17 cellular contexts compared by ENCODE assay signal in genomic region chr4:77771566-77771965, GRCh38.
DNase-seq lines count a peak whose midpoint lies in the region; ATAC-seq lines count a peak whose summit lies in the region.
"Had no signal": no experiment of that assay in that cellular context is flagged by ENCODE, and none has a peak within 500 bp of the region (broad histone marks: within the 10 kb centered on the region; RNA-seq: fewer than 3 reads in every experiment).

No MANE protein-coding gene starts in this region.

- H3K36me3 ChIP-seq in HUES6 (ENCODE audit: control insufficient read depth, insufficient read depth, low read length): no peaks in the 10 kb centered on the region
- H3K36me3 ChIP-seq in iPS-18a (ENCODE audit: control insufficient read depth, low read depth, low read length): no peaks in the 10 kb centered on the region

- H3K9me3 Mint-ChIP-seq in activated naive CD8-positive, alpha-beta T cell (ENCODE audit: low read depth): peaks cover 4% of the 10 kb centered on the region
- H3K9me3 Mint-ChIP-seq in activated naive CD8-positive, alpha-beta T cell treated with anti-CD3 and anti-CD28 coated beads, Interleukin-2, amount 50 U/mL, for 24 hours: no peaks in the 10 kb centered on the region
- H3K9me3 Mint-ChIP-seq: CD4-positive, alpha-beta T cell; HFFc6 had no signal

- no peaks in the 10 kb centered on the region for H3K27me3 Mint-ChIP-seq in activated naive CD8-positive, alpha-beta T cell
- H3K27me3 Mint-ChIP-seq in activated naive CD8-positive, alpha-beta T cell treated with anti-CD3 and anti-CD28 coated beads, Interleukin-2, amount 50 U/mL, for 24 hours: no peaks in the 10 kb centered on the region
- H3K27me3 Mint-ChIP-seq: B cell; CD4-positive, alpha-beta T cell; IgD-negative memory B cell had no signal

- no peaks in the 10 kb centered on the region for H3K27me3 ChIP-seq in HUES6 (ENCODE audit: control insufficient read depth, insufficient read depth, low read length)
- no peaks in the 10 kb centered on the region for H3K27me3 ChIP-seq in iPS-18a (ENCODE audit: control insufficient read depth, insufficient read depth, low read length)

- H3K4me1 ChIP-seq in HUES6 (ENCODE audit: control insufficient read depth, insufficient read depth, low read length): peaks cover 15% of the 10 kb centered on the region
- peaks cover 15% of the 10 kb centered on the region for H3K4me1 ChIP-seq in iPS-18a (ENCODE audit: control insufficient read depth, low read depth, low read length)

- H3K9ac ChIP-seq in HUES6 (ENCODE audit: low read length) (no peak overlapping the region), iPS-18a (ENCODE audit: low read length) (no peak overlapping the region)

- H3K4me3 ChIP-seq in HUES6 (ENCODE audit: low read depth, low read length): no peak overlapping the region
- no peak overlapping the region for H3K4me3 ChIP-seq in iPS-18a (ENCODE audit: low read length)

- no peak overlapping the region for H3K4me3 Mint-ChIP-seq in activated naive CD8-positive, alpha-beta T cell
- no peak overlapping the region for H3K4me3 Mint-ChIP-seq in activated naive CD8-positive, alpha-beta T cell treated with anti-CD3 and anti-CD28 coated beads, Interleukin-2, amount 50 U/mL, for 24 hours
- H3K4me3 Mint-ChIP-seq: B cell; CD4-positive, alpha-beta T cell; HFFc6; IgD-negative memory B cell had no signal

- peak overlapping the region; percentile 60 for H3K27ac ChIP-seq in HUES6 (ENCODE audit: low read depth, low read length)
- H3K27ac ChIP-seq in iPS-18a (ENCODE audit: low read length): peak overlapping the region; percentile 64

- H3K27ac Mint-ChIP-seq in activated naive CD8-positive, alpha-beta T cell: peak overlapping the region; percentile 58
- H3K27ac Mint-ChIP-seq in activated naive CD8-positive, alpha-beta T cell treated with anti-CD3 and anti-CD28 coated beads, Interleukin-2, amount 50 U/mL, for 24 hours: no peak overlapping the region
- H3K27ac Mint-ChIP-seq: B cell; CD4-positive, alpha-beta T cell; HFFc6; IgD-negative memory B cell had no signal

- H3K9me3 ChIP-seq in HUES6 (ENCODE audit: control insufficient read depth, insufficient read depth, low read depth, low read length) (no peaks in the 10 kb centered on the region), iPS-18a (ENCODE audit: control insufficient read depth, low read depth, low read length) (no peaks in the 10 kb centered on the region)

- ATAC-seq in activated naive CD8-positive, alpha-beta T cell treated with anti-CD3 and anti-CD28 coated beads, Interleukin-2, amount 50 U/mL, for 24 hours: no peak
- no peak for ATAC-seq in HG03175 (IDR thresholded peaks at IDR 0.05; ENCODE audit: unreplicated experiment)

- H3K36me3 Mint-ChIP-seq in activated naive CD8-positive, alpha-beta T cell: peaks cover 23% of the 10 kb centered on the region
- peaks cover 61% of the 10 kb centered on the region for H3K36me3 Mint-ChIP-seq in activated naive CD8-positive, alpha-beta T cell treated with anti-CD3 and anti-CD28 coated beads, Interleukin-2, amount 50 U/mL, for 24 hours (ENCODE audit: low read depth)

- DNase-seq in activated naive CD8-positive, alpha-beta T cell treated with anti-CD3 and anti-CD28 coated beads, Interleukin-2, amount 50 U/mL, for 24 hours: no peak
- DNase-seq in SKM-1 treated with dmso at 0.1 percent for 144 hours (lab: John Stamatoyannopoulos, UW; ENCODE audit: unreplicated experiment) (no peak), OCI-M1 (lab: John Stamatoyannopoulos, UW) (no peak)
- DNase-seq: 8988T; C1 segment of cervical spinal cord; CD4-positive, alpha-beta T cell; DMS79; EL; GDM1; HCEC 1CT; HFFc6 had no signal

- peaks cover 39% of the 10 kb centered on the region for H3K4me1 Mint-ChIP-seq in activated naive CD8-positive, alpha-beta T cell (ENCODE audit: low read depth)
- peaks cover 5% of the 10 kb centered on the region for H3K4me1 Mint-ChIP-seq in activated naive CD8-positive, alpha-beta T cell treated with anti-CD3 and anti-CD28 coated beads, Interleukin-2, amount 50 U/mL, for 24 hours
